9 cellular contexts compared by ENCODE assay signal in genomic region chr12:49323524-49324097, GRCh38. TPM values are rescaled to one million over a fixed set of nuclear protein-coding genes. Genes with fewer than 3 reads are reported as not detected.
A peak's percentile ranks its signal among the peaks of the same experiment; 100 is the strongest.
DNase-seq lines count a peak whose midpoint lies in the region; ATAC-seq and TF ChIP-seq lines count a peak whose summit lies in the region.
"Had no signal": no experiment of that assay in that cellular context is flagged by ENCODE, and none has a peak within 500 bp of the region (broad histone marks: within the 10 kb centered on the region; RNA-seq: fewer than 3 reads in every experiment).

No MANE protein-coding gene starts in this region.

- H3K27me3 ChIP-seq in ectodermal cell (ENCODE audit: control insufficient read depth, insufficient read depth, low read length, poor library complexity, severe bottlenecking) = no peaks in the 10 kb centered on the region

- peaks cover 23% of the 10 kb centered on the region for H3K36me3 ChIP-seq in ectodermal cell (ENCODE audit: control insufficient read depth, insufficient read depth, low read length)

- no peaks in the 10 kb centered on the region for H3K9me3 ChIP-seq in ectodermal cell (ENCODE audit: control insufficient read depth, low read length)

- peaks cover 11% of the 10 kb centered on the region for H3K4me1 ChIP-seq in ectodermal cell (ENCODE audit: control insufficient read depth, insufficient read depth, low read length)

- peaks cover 5% of the 10 kb centered on the region for H3K36me3 Mint-ChIP-seq in neural crest cell (ENCODE audit: low read depth)

- whole genome bisulfite sequencing in ectodermal cell, 2 experiments = 12 to 13% methylated on average over 19 of the region's 19 CpGs

- H3K4me1 Mint-ChIP-seq in neural crest cell = peaks cover 24% of the 10 kb centered on the region

- peak overlapping the region; percentile 99 for H3K4me3 Mint-ChIP-seq in neural crest cell

- no peaks in the 10 kb centered on the region for H3K9me3 Mint-ChIP-seq in neural crest cell

- H3K4me3 ChIP-seq in LNCaP clone FGC (ENCODE audit: low read depth, low read length) = peak overlapping the region; percentile 98
- H3K4me3 ChIP-seq in ectodermal cell (ENCODE audit: insufficient read depth, low read depth, low read length) = peak overlapping the region; percentile 74

- H3K27ac ChIP-seq in C4-2B = peak overlapping the region; percentile 78
- H3K27ac ChIP-seq in ectodermal cell (ENCODE audit: insufficient read depth, low read depth, low read length, poor library complexity, severe bottlenecking) = no peak overlapping the region

- H3K27me3 Mint-ChIP-seq in neural crest cell (ENCODE audit: low read depth) = peaks cover 14% of the 10 kb centered on the region

- TF ChIP-seq CTCF in C4-2B (conservative IDR thresholded peaks at IDR 0.05) (no peak), LNCaP clone FGC (IDR thresholded peaks at IDR 0.05; ENCODE audit: control insufficient read depth, extremely low read depth, insufficient read depth) (no peak), neural crest cell (conservative IDR thresholded peaks at IDR 0.05) (no peak)

- H3K27ac Mint-ChIP-seq in neural crest cell (ENCODE audit: unreplicated experiment) = peak overlapping the region; percentile 93

- ATAC-seq in HG03135 (IDR thresholded peaks at IDR 0.05; ENCODE audit: unreplicated experiment) = no peak

- DNase-seq in LNCaP clone FGC (ENCODE audit: low read depth) (no peak), neural crest cell (ENCODE audit: low read depth, low spot score) (no peak), iPS-NIHi11 (ENCODE audit: low spot score) (no peak), glomerular visceral epithelial cell (ENCODE audit: extremely low spot score) (no peak)
- DNase-seq in stimulated activated CD4-positive, alpha-beta T cell treated with anti-CD3 and anti-CD28 coated beads, Interleukin-1b, Interleukin-23, amount 100 ng/mL, for 48 hours = no peak

RNA-seq across cellular contexts. Expression of gene TROAP, which starts 0.6 kb away (rescaled TPM):
- 76.3 TPM for polyA plus RNA-seq in ectodermal cell (2013, experiment 1 of 4)
- 70.2 TPM for polyA plus RNA-seq in ectodermal cell (2013, experiment 2 of 4)
- 63.5 TPM for polyA plus RNA-seq in ectodermal cell (2013, experiment 3 of 4)
- 64.5 TPM for polyA plus RNA-seq in ectodermal cell (2013, experiment 4 of 4)
- 88.0 and 91.2 TPM in 2 replicates for total RNA-seq in neural crest cell

RNA-seq across cellular contexts. Expression of gene C1QL4, which starts 13.4 kb away (rescaled TPM):
- polyA plus RNA-seq in ectodermal cell (2013, experiment 1 of 4) = 0.94 TPM
- 0.53 TPM for polyA plus RNA-seq in ectodermal cell (2013, experiment 2 of 4)
- polyA plus RNA-seq in ectodermal cell (2013, experiment 3 of 4) = 1.2 TPM
- 1.2 TPM for polyA plus RNA-seq in ectodermal cell (2013, experiment 4 of 4)
- total RNA-seq in neural crest cell = 0.63 and 0.80 TPM in 2 replicates
- total RNA-seq: subcutaneous adipose tissue had no signal

RNA-seq across cellular contexts. Expression of gene DNAJC22, which starts 23.1 kb away (rescaled TPM):
- polyA plus RNA-seq in ectodermal cell (2013, experiment 1 of 4) = 0.31 TPM
- 0.20 TPM for polyA plus RNA-seq in ectodermal cell (2013, experiment 2 of 4)
- 0.11 TPM for polyA plus RNA-seq in ectodermal cell (2013, experiment 3 of 4)
- 0.16 TPM for polyA plus RNA-seq in ectodermal cell (2013, experiment 4 of 4)
- total RNA-seq in neural crest cell = 0.32 and 0.35 TPM in 2 replicates

RNA-seq across cellular contexts. Expression of gene PRPH, which starts 28.7 kb away (rescaled TPM):
- polyA plus RNA-seq in ectodermal cell (2013, experiment 1 of 4) = 0.37 TPM
- polyA plus RNA-seq in ectodermal cell (2013, experiment 2 of 4) = 0.36 TPM
- polyA plus RNA-seq in ectodermal cell (2013, experiment 3 of 4) = 0.91 TPM
- polyA plus RNA-seq in ectodermal cell (2013, experiment 4 of 4) = 0.81 TPM
- 0.70 and 1.3 TPM in 2 replicates for total RNA-seq in neural crest cell

RNA-seq across cellular contexts. Expression of gene SPATS2, which starts 43.7 kb away (rescaled TPM):
- polyA plus RNA-seq in ectodermal cell (2013, experiment 1 of 4) = 56.6 TPM
- polyA plus RNA-seq in ectodermal cell (2013, experiment 2 of 4) = 56.0 TPM
- polyA plus RNA-seq in ectodermal cell (2013, experiment 3 of 4) = 43.2 TPM
- polyA plus RNA-seq in ectodermal cell (2013, experiment 4 of 4) = 49.4 TPM
- 45.2 and 45.7 TPM in 2 replicates for total RNA-seq in neural crest cell
